ENCODE assay signal across 18 cellular contexts in the genomic region with DNA sequence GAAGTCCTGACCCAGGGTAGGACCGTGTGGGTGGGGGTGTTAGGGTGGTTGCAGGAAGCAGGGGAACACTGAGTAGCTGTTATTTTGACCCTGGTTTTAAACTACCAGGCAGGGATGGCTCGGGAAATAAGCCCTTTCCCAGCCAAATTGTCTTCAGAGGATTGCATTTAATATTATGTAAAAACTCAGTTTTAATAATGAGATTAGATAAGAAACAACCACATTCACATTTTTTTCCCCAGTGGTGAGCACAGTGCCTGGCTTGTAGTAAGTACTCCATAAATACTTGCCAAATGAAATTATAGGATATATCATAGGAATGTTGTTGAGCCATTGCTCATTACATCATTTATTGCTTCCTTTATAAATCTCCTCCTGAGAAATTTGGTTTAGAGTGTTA.
"Had no signal": no experiment of that assay in that cellular context is flagged by ENCODE, and none has a peak within 500 bp of the region (broad histone marks: within the 10 kb centered on the region; RNA-seq: fewer than 3 reads in every experiment).

No MANE protein-coding gene starts in this region.

- H3K4me3 ChIP-seq: cardiac muscle cell, esophagus muscularis mucosa, gastrocnemius medialis, heart right ventricle, lower lobe of right lung, psoas muscle, right lobe of liver, spleen, suprapubic skin had no signal

- H3K27ac ChIP-seq: cardiac muscle cell, esophagus muscularis mucosa, gastrocnemius medialis, heart right ventricle, lower lobe of right lung, psoas muscle, right lobe of liver, spleen, suprapubic skin, VCaP had no signal

- H3K27me3 ChIP-seq: esophagus muscularis mucosa, gastrocnemius medialis, heart right ventricle, right lobe of liver, suprapubic skin had no signal

- H3K36me3 ChIP-seq: cardiac muscle cell, esophagus muscularis mucosa, gastrocnemius medialis, heart right ventricle, lower lobe of right lung, right lobe of liver, spleen, suprapubic skin had no signal

- H3K9me3 ChIP-seq: gastrocnemius medialis, psoas muscle, right lobe of liver had no signal

- DNase-seq: activated CD4-positive, alpha-beta T cell treated with anti-CD3 and anti-CD28 coated beads for 1 hour; activated CD4-positive, alpha-beta T cell treated with anti-CD3 and anti-CD28 coated beads, Interleukin-2, amount 50 U/mL, for 4 hours; activated naive CD4-positive, alpha-beta T cell treated with Interleukin-2 at 50 U/mL for 16 hours; activated naive CD8-positive, alpha-beta T cell treated with anti-CD3 and anti-CD28 coated beads, Interleukin-2, amount 50 U/mL, for 24 hours; gastrocnemius medialis; heart right ventricle; left colon; lower lobe of right lung; midbrain; psoas muscle; right lobe of liver; spleen; T-cell; T-helper 9 cell had no signal
